23 cellular contexts compared by ENCODE assay signal in the genomic region with DNA sequence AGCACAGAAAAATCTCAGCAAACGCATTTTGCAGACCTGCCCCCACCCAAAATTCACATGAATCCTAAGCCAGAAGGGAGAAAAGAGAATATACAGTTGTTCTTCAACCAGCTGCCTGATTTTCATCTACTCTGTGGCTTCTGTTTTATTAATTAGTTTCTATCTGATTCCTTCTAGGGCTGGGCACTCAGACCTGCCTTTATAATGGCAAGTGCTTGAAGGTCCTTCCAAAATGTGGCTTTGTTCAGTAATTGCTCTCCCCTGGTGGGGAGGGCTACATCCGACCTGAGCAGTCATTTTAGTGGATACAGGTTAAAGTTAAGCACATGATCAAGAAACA. TPM values are rescaled to one million over a fixed set of nuclear protein-coding genes. Genes with fewer than 3 reads are reported as not detected.
DNase-seq lines count a peak whose midpoint lies in the region; FAIRE-seq and TF ChIP-seq lines count a peak whose summit lies in the region.
"Had no signal": no experiment of that assay in that cellular context is flagged by ENCODE, and none has a peak within 500 bp of the region (broad histone marks: within the 10 kb centered on the region; RNA-seq: fewer than 3 reads in every experiment).

No MANE protein-coding gene starts in this region.

- H3K27me3 Mint-ChIP-seq in Calu3 (ENCODE audit: unreplicated experiment) (no peaks in the 10 kb centered on the region), glutamatergic neuron (ENCODE audit: unreplicated experiment) (peaks cover 2% of the 10 kb centered on the region)
- H3K27me3 Mint-ChIP-seq: CD4-positive, alpha-beta T cell had no signal

- peaks cover 2% of the 10 kb centered on the region for H3K9me3 Mint-ChIP-seq in Calu3 (ENCODE audit: low read depth, unreplicated experiment)
- H3K9me3 Mint-ChIP-seq in glutamatergic neuron (ENCODE audit: unreplicated experiment): peaks cover 5% of the 10 kb centered on the region

- BruUV-seq in A673 (replicated peaks; lab: Mats Ljungman, UMichigan): no TSS peak
- BruUV-seq in Calu3 (replicated peaks; lab: Mats Ljungman, UMichigan): no TSS peak

- no peak overlapping the region for H3K27ac ChIP-seq in A673 (ENCODE audit: low read depth, low read length, poor library complexity, severe bottlenecking)
- H3K27ac ChIP-seq in esophagus muscularis mucosa (replicated peaks in 1 of 4): no peak overlapping the region
- H3K27ac ChIP-seq: BLaER1, HL-60 had no signal

- CTCF ChIA-PET in A673 (lab: Charles Lee): no interaction called here
- CTCF ChIA-PET in Calu3 (lab: Charles Lee): interaction anchor here (0.6 kb wide), 1 partner anchor 9 kb away, joined by 4 read pairs; no protein-coding TSS in a partner anchor

- TF ChIP-seq EP300 in esophagus muscularis mucosa (IDR thresholded peaks at IDR 0.05): no peak

- 59% methylated on average over 2 of the region's 2 CpGs for WGBS in esophagus muscularis mucosa

- peaks cover 11% of the 10 kb centered on the region for H3K9me3 ChIP-seq in A673 (ENCODE audit: low read depth, low read length, poor library complexity, severe bottlenecking)
- H3K9me3 ChIP-seq in esophagus muscularis mucosa: peaks cover 0 to 7% (median 3%) of the 10 kb centered on the region in 4 donors

- peak overlapping the region; percentile 24 for H3K4me3 Mint-ChIP-seq in Calu3 (ENCODE audit: low read depth, unreplicated experiment)
- H3K4me3 Mint-ChIP-seq in glutamatergic neuron (ENCODE audit: unreplicated experiment): no peak overlapping the region
- H3K4me3 Mint-ChIP-seq: CD4-positive, alpha-beta T cell had no signal

- peaks cover 73% of the 10 kb centered on the region for H3K4me1 Mint-ChIP-seq in Calu3 (ENCODE audit: low read depth, unreplicated experiment)
- peaks cover 12% of the 10 kb centered on the region for H3K4me1 Mint-ChIP-seq in glutamatergic neuron (ENCODE audit: low read depth, unreplicated experiment)

- intact Hi-C loops in A673 (cut with micrococcal nuclease; ENCODE audit: unreplicated experiment) (no loop called here), Calu3 (cut with micrococcal nuclease; ENCODE audit: unreplicated experiment) (loop anchor here (2.0 kb wide), 1 partner anchor 51 kb away; no protein-coding TSS in a partner anchor), esophagus muscularis mucosa (cut with DNase I) (no loop called here)

- H3K36me3 Mint-ChIP-seq in Calu3 (ENCODE audit: insufficient read depth, unreplicated experiment): peaks cover 42% of the 10 kb centered on the region
- H3K36me3 Mint-ChIP-seq in glutamatergic neuron (ENCODE audit: unreplicated experiment): peaks cover 25% of the 10 kb centered on the region

- H3K4me3 ChIP-seq in A673 (ENCODE audit: low read depth, low read length, poor library complexity, severe bottlenecking) (no peak overlapping the region), esophagus muscularis mucosa (no peak overlapping the region)
- H3K4me3 ChIP-seq: BLaER1 had no signal

- H3K27ac Mint-ChIP-seq in Calu3 (ENCODE audit: unreplicated experiment): peak overlapping the region; percentile 88
- peak overlapping the region; percentile 43 for H3K27ac Mint-ChIP-seq in glutamatergic neuron (ENCODE audit: unreplicated experiment)
- H3K27ac Mint-ChIP-seq: CD4-positive, alpha-beta T cell had no signal

- POLR2A ChIA-PET in A673 (lab: Charles Lee; ENCODE audit: low non-redundant PET): no interaction called here

- FAIRE-seq in D721Med (lab: Jason Lieb, UNC): no peak
- FAIRE-seq: HepG2 had no signal

- peak; percentile 19 for DNase-seq in A673 (ENCODE audit: low spot score)
- no peak for DNase-seq in Calu3
- DNase-seq in NCI-H524 treated with DMSO at 0.1 percent for 48 hours (lab: John Stamatoyannopoulos, UW): peak; percentile 15
- no peak for DNase-seq in glutamatergic neuron
- DNase-seq in effector CD4-positive, alpha-beta T cell: no peak
- DNase-seq in D721Med (ENCODE audit: insufficient read length, low spot score): no peak
- DNase-seq in esophagus muscularis mucosa (ENCODE audit: extremely low spot score): no peak
- DNase-seq: ACHN; CD4-positive, alpha-beta T cell; COR-L47; DMS53; GDM1; H7; KBM-7; MM.1S; NCI-H1092 treated with DMSO at 0.1 percent for 48 hours; NCI-H146; NCI-H2029; NCI-H446 treated with DMSO at 0.1 percent for 48 hours; NCI-H748 treated with DMSO at 0.1 percent for 48 hours had no signal

- peaks cover 3% of the 10 kb centered on the region for H3K4me1 ChIP-seq in A673 (ENCODE audit: insufficient read depth, low read length, poor library complexity, severe bottlenecking)
- H3K4me1 ChIP-seq in esophagus muscularis mucosa: no peaks in the 10 kb centered on the region
- H3K4me1 ChIP-seq: BLaER1 had no signal

- H3K27me3 ChIP-seq in A673 (replicated peaks; ENCODE audit: insufficient read depth, low read depth, low read length, poor library complexity) (no peaks in the 10 kb centered on the region), esophagus muscularis mucosa (peaks cover 0 to 9% (median 0%) of the 10 kb centered on the region in 4 donors)
- H3K27me3 ChIP-seq: BLaER1 had no signal

- no peaks in the 10 kb centered on the region for H3K36me3 ChIP-seq in A673 (ENCODE audit: insufficient read depth, low read length, poor library complexity, severe bottlenecking)
- H3K36me3 ChIP-seq in esophagus muscularis mucosa: no peaks in the 10 kb centered on the region
- H3K36me3 ChIP-seq: BLaER1 had no signal

- no peak for TF ChIP-seq POLR2A in esophagus muscularis mucosa (IDR thresholded peaks at IDR 0.05; ENCODE audit: low read depth)

- TF ChIP-seq CTCF in A673 (conservative IDR thresholded peaks at IDR 0.05; ENCODE audit: low read depth, low read length): no peak
- TF ChIP-seq CTCF in Calu3 (IDR thresholded peaks at IDR 0.05; ENCODE audit: unreplicated experiment): no peak
- no peak for TF ChIP-seq CTCF in glutamatergic neuron (IDR thresholded peaks at IDR 0.05; ENCODE audit: partially characterized antibody, unreplicated experiment)
- TF ChIP-seq CTCF in D721Med (IDR thresholded peaks at IDR 0.05; ENCODE audit: insufficient read depth, missing control alignments): no peak
- no peak for TF ChIP-seq CTCF in esophagus muscularis mucosa (IDR thresholded peaks at IDR 0.05)

RNA-seq across cellular contexts. Expression of gene SDR42E1, which starts 5.8 kb away (rescaled TPM):
- total RNA-seq in A673 (2021) (not detected in 2 replicates), Calu3 (2022) (33.0 and 34.3 TPM in 2 replicates), glutamatergic neuron (ENCODE audit: unreplicated experiment) (0.20 TPM), esophagus muscularis mucosa (1 to 10 TPM in 2 of 4 donors, under 1 TPM in 2; 0.66 to 1.3 (median 1.00) TPM)

RNA-seq across cellular contexts. Expression of gene HSD17B2, which starts 29.6 kb away (rescaled TPM):
- total RNA-seq in A673 (2021): 3.2 and 4.9 TPM in 2 replicates
- total RNA-seq in Calu3 (2022): 16.2 and 16.9 TPM in 2 replicates
- total RNA-seq in glutamatergic neuron (ENCODE audit: unreplicated experiment): not detected
- total RNA-seq in esophagus muscularis mucosa: not detected
- total RNA-seq: CD4-positive, alpha-beta T cell; H7 had no signal

Comparison
In these comparisons a context has a peak if more than half of its experiments do, and no peak if none do; other contexts are left out.
1. DNase-seq: peak in A673 (single experiment) and NCI-H524 treated with DMSO at 0.1 percent for 48 hours (single experiment); none in Calu3 (single experiment), glutamatergic neuron (single experiment), effector CD4-positive, alpha-beta T cell (single experiment), D721Med (single experiment) and esophagus muscularis mucosa (single experiment).
2. RNA of gene SDR42E1, which starts 5.8 kb away (total RNA-seq): 33.0 to 34.3 TPM in Calu3; 0.66 to 1.3 TPM in esophagus muscularis mucosa, 0.20 TPM in glutamatergic neuron (single experiment) and not detected in A673; every median in the first group is over 10 times any median in the second.